In genomic region chr4:5967783-5968182, GRCh38 we compare ENCODE assay signal across 18 cellular contexts. TPM values are rescaled to one million over a fixed set of nuclear protein-coding genes. Genes with fewer than 3 reads are reported as not detected.
A peak's percentile ranks its signal among the peaks of the same experiment; 100 is the strongest.
DNase-seq lines count a peak whose midpoint lies in the region; ATAC-seq, FAIRE-seq and TF ChIP-seq lines count a peak whose summit lies in the region.
"Had no signal": no experiment of that assay in that cellular context is flagged by ENCODE, and none has a peak within 500 bp of the region (broad histone marks: within the 10 kb centered on the region; RNA-seq: fewer than 3 reads in every experiment).

No MANE protein-coding gene starts in this region.

- no peak for FAIRE-seq in kidney (lab: Jason Lieb, UNC)

- no peaks in the 10 kb centered on the region for H3F3A ChIP-seq in PC-3 (ENCODE audit: low read length, unreplicated experiment)

- CTCF ChIA-PET in PC-3 (lab: Charles Lee): no interaction called here

- no peaks in the 10 kb centered on the region for H3K9me2 ChIP-seq in PC-3 (replicated peaks; ENCODE audit: low read length)

- no peaks in the 10 kb centered on the region for H3K27me3 ChIP-seq in WERI-Rb-1 (ENCODE audit: insufficient read depth, low read depth, severe bottlenecking)
- peaks cover 31% of the 10 kb centered on the region for H3K27me3 ChIP-seq in PC-3 (ENCODE audit: low read length)
- H3K27me3 ChIP-seq: SJSA1 had no signal

- H3K4me1 ChIP-seq in kidney (ENCODE audit: control insufficient read depth in 1 of 2, insufficient read depth in 1 of 2, low read depth in 1 of 2, low read length in 2 of 2) (no peaks in the 10 kb centered on the region), PC-3 (ENCODE audit: insufficient read depth, low read length) (no peaks in the 10 kb centered on the region)
- H3K4me1 ChIP-seq: Caco-2, SJSA1 had no signal

- POLR2A ChIA-PET in PC-3 (lab: Charles Lee; ENCODE audit: unreplicated experiment): no interaction called here

- intact Hi-C loops in kidney (cut with DNase I) (no loop called here), PC-3 (cut with micrococcal nuclease) (no loop called here)

- H4K20me1 ChIP-seq in PC-3 (ENCODE audit: low read length): no peaks in the 10 kb centered on the region

- ATAC-seq in PC-3: no peak

- H3K36me3 ChIP-seq in WERI-Rb-1: no peaks in the 10 kb centered on the region
- no peaks in the 10 kb centered on the region for H3K36me3 ChIP-seq in kidney (ENCODE audit: control insufficient read depth in 1 of 2, insufficient read depth in 2 of 2, low read length in 2 of 2)
- no peaks in the 10 kb centered on the region for H3K36me3 ChIP-seq in PC-3 (ENCODE audit: low read depth, low read length)
- H3K36me3 ChIP-seq: SJSA1 had no signal

- H3K4me3 ChIP-seq in WERI-Rb-1 (ENCODE audit: low read depth, low read length) (no peak overlapping the region), kidney (ENCODE audit: low read length in 2 of 2) (no peak overlapping the region), PC-3 (ENCODE audit: low read length) (no peak overlapping the region)
- H3K4me3 ChIP-seq: SJSA1 had no signal

- no peaks in the 10 kb centered on the region for H3K9me3 ChIP-seq in WERI-Rb-1 (ENCODE audit: severe bottlenecking)
- no peaks in the 10 kb centered on the region for H3K9me3 ChIP-seq in kidney (ENCODE audit: control insufficient read depth in 1 of 2, low read length in 2 of 2)
- H3K9me3 ChIP-seq in PC-3 (ENCODE audit: low read length): no peaks in the 10 kb centered on the region
- H3K9me3 ChIP-seq: Caco-2, SJSA1 had no signal

- H2AFZ ChIP-seq in PC-3 (ENCODE audit: low read length): no peak overlapping the region

- BruUV-seq in PC-3 (replicated peaks; lab: Mats Ljungman, UMichigan): no TSS peak

- no peak overlapping the region for H3K4me2 ChIP-seq in PC-3 (ENCODE audit: low read length)

- DNase-seq in DMS53 (lab: John Stamatoyannopoulos, UW): peak; percentile 43
- no peak for DNase-seq in DMS53 treated with DMSO at 0.1 percent for 48 hours (lab: John Stamatoyannopoulos, UW; ENCODE audit: unreplicated experiment)
- DNase-seq in WERI-Rb-1: peak; percentile 21
- DNase-seq in kidney: peak; percentile 28
- no peak for DNase-seq in medulla oblongata (ENCODE audit: extremely low spot score)
- no peak for DNase-seq in COR-L47 (lab: John Stamatoyannopoulos, UW)
- DNase-seq in PC-3: no peak
- DNase-seq: C1 segment of cervical spinal cord, Caco-2, KG1, NCI-H1092 treated with DMSO at 0.1 percent for 48 hours, NCI-H1694, NCI-H446 treated with DMSO at 0.1 percent for 48 hours, OCI-M1 had no signal

- no peak overlapping the region for H3K9ac ChIP-seq in kidney (ENCODE audit: low read length in 2 of 2)
- no peak overlapping the region for H3K9ac ChIP-seq in PC-3 (ENCODE audit: low read length)

- no peaks in the 10 kb centered on the region for H3K79me2 ChIP-seq in PC-3 (ENCODE audit: low read length)

- H3K27ac ChIP-seq in WERI-Rb-1: no peak overlapping the region
- H3K27ac ChIP-seq in kidney (ENCODE audit: low read depth in 2 of 2, low read length in 2 of 2): no peak overlapping the region
- H3K27ac ChIP-seq in PC-3 (ENCODE audit: low read length): no peak overlapping the region
- H3K27ac ChIP-seq: 22Rv1, SJSA1 had no signal

- TF ChIP-seq CTCF in GM12873 (IDR thresholded peaks at IDR 0.05; ENCODE audit: insufficient read depth, low read depth, low read length, missing control alignments): peak; percentile 16
- TF ChIP-seq CTCF in WERI-Rb-1 (IDR thresholded peaks at IDR 0.05; ENCODE audit: low read depth, low read length): peak; percentile 46; the same call in 1 of the 2 replicates
- no peak for TF ChIP-seq CTCF in kidney (IDR thresholded peaks at IDR 0.05; ENCODE audit: borderline replicate concordance, extremely low read depth, insufficient read depth)
- TF ChIP-seq CTCF in PC-3 (conservative IDR thresholded peaks at IDR 0.05; ENCODE audit: low read depth, low read length): no peak

RNA-seq across cellular contexts. Expression of gene C4orf50, which starts 50.4 kb away (rescaled TPM):
- total RNA-seq in kidney (0.16 TPM), PC-3 (2014; rRNA removed) (not detected in 2 replicates)
- not detected for polyA plus RNA-seq in kidney (ENCODE audit: insufficient read depth, low read depth, low replicate concordance)
- total RNA-seq: Caco-2, MCF 10A, SJSA1 had no signal

Comparison
In these comparisons a context has a peak if more than half of its experiments do, and no peak if none do; other contexts are left out.
1. DNase-seq: peak in DMS53 (single experiment), WERI-Rb-1 (single experiment) and kidney (single experiment); none in DMS53 treated with DMSO at 0.1 percent for 48 hours (single experiment), medulla oblongata (single experiment), COR-L47 (single experiment) and PC-3 (single experiment).
2. CTCF ChIP-seq: peak in GM12873 (single experiment) and WERI-Rb-1 (single experiment); none in kidney (single experiment) and PC-3 (single experiment).